2 cellular contexts compared by ENCODE assay signal in the genomic region with DNA sequence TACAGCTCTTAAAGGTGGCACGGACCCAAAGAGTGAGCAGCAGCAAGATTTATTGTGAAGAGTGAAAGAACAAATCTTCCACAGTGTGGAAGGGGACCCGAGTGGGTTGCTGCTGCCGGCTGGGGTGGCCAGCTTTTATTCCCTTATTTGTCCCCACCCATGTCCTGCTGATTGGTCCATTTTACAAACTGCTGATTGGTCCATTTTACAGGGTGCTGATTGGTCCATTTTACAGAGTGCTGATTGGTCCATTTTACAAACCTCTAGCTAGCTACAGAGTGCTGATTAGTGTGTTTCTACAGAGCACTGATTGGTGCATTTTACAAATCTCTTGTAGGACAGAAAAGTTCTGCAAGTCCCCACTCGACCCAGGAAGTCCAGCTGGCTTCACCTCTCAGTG. TPM values are rescaled to one million over a fixed set of nuclear protein-coding genes. Genes with fewer than 3 reads are reported as not detected.
"Had no signal": no experiment of that assay in that cellular context is flagged by ENCODE, and none has a peak within 500 bp of the region (broad histone marks: within the 10 kb centered on the region; RNA-seq: fewer than 3 reads in every experiment).

No MANE protein-coding gene starts in this region.

RNA-seq across cellular contexts. Expression of a gene that starts 28.8 kb away (rescaled TPM):
- total RNA-seq: HT-29 had no signal

RNA-seq across cellular contexts. Expression of a gene that starts 39.6 kb away (rescaled TPM):
- polyA plus RNA-seq: IgD-negative memory B cell had no signal
